In the genomic region with DNA sequence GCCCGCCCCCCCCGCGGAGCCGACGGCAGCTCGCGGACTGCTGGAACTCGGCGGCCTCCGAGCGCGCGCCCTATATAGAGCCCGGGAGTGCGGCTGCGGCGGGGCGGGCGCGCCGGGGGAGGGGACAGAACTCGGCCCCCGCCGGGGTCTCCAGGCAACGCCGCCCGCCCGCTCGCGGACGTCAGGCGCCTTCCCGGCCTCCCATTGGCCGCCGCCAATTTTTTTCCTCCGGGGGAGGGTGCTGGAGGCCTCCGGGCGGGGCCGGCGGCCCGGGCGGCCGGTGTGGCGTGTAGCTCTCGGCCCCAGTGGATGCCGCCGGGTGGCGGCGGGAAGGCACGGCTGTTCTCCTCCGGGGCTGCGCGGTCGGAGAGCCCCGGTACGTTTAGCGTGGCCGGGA, we compare ENCODE assay signal across 1 cellular context.
TF ChIP-seq lines count a peak whose summit lies in the region.

A gene with protein sequence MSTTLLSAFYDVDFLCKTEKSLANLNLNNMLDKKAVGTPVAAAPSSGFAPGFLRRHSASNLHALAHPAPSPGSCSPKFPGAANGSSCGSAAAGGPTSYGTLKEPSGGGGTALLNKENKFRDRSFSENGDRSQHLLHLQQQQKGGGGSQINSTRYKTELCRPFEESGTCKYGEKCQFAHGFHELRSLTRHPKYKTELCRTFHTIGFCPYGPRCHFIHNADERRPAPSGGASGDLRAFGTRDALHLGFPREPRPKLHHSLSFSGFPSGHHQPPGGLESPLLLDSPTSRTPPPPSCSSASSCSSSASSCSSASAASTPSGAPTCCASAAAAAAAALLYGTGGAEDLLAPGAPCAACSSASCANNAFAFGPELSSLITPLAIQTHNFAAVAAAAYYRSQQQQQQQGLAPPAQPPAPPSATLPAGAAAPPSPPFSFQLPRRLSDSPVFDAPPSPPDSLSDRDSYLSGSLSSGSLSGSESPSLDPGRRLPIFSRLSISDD (minus strand): TSS at position 49 of the 397 bp plus-strand sequence. CDS start 291 bp downstream, outside the sequence.

TF ChIP-seq in HepG2, 621 proteins besides CTCF, POLR2A, EP300 and RAD21 (continued from another document and continues in another):
- TF ChIP-seq, protein P1, sequence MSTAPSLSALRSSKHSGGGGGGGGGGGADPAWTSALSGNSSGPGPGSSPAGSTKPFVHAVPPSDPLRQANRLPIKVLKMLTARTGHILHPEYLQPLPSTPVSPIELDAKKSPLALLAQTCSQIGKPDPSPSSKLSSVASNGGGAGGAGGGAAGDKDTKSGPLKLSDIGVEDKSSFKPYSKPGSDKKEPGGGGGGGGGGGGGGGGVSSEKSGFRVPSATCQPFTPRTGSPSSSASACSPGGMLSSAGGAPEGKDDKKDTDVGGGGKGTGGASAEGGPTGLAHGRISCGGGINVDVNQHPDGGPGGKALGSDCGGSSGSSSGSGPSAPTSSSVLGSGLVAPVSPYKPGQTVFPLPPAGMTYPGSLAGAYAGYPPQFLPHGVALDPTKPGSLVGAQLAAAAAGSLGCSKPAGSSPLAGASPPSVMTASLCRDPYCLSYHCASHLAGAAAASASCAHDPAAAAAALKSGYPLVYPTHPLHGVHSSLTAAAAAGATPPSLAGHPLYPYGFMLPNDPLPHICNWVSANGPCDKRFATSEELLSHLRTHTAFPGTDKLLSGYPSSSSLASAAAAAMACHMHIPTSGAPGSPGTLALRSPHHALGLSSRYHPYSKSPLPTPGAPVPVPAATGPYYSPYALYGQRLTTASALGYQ (CRISPR knock-in tag; IDR thresholded peaks at IDR 0.05), result peak; percentile 61; the same call in 1 of the 2 replicates
- TF ChIP-seq MAZ (IDR thresholded peaks at IDR 0.05; ENCODE audit: borderline replicate concordance, low read depth, low read length) (peak; percentile 88), MAZ (CRISPR knock-in tag; IDR thresholded peaks at IDR 0.05; ENCODE audit: low read depth) (0 out of 2 replicates have a peak, but pooled peaks have one; percentile 3), CCDC6 (CRISPR knock-in tag; IDR thresholded peaks at IDR 0.05) (peak; percentile 1; the same call in 1 of the 2 replicates), ZNF20 (CRISPR knock-in tag; IDR thresholded peaks at IDR 0.05) (peak; percentile 57; the same call in 1 of the 2 replicates), NKX3-1 (CRISPR knock-in tag; IDR thresholded peaks at IDR 0.05) (peak; percentile 36; the same call in 1 of the 2 replicates), ZNF160 (CRISPR knock-in tag; IDR thresholded peaks at IDR 0.05) (0 out of 2 replicates have a peak, but pooled peaks have one; percentile 16), TRIM24 (CRISPR knock-in tag; IDR thresholded peaks at IDR 0.05) (no peak), ZNF788 (CRISPR knock-in tag; IDR thresholded peaks at IDR 0.05; ENCODE audit: borderline replicate concordance) (0 out of 2 replicates have a peak, but pooled peaks have one; percentile 71), KLF16 (CRISPR knock-in tag; IDR thresholded peaks at IDR 0.05) (no peak; a peak in 1 of 4 replicates), ZNF749 (CRISPR knock-in tag; IDR thresholded peaks at IDR 0.05; ENCODE audit: borderline replicate concordance) (0 out of 2 replicates have a peak, but pooled peaks have one; percentile 9), ADNP (CRISPR knock-in tag; IDR thresholded peaks at IDR 0.05) (no peak), PHF21A (CRISPR knock-in tag; IDR thresholded peaks at IDR 0.05) (no peak; the same call in 1 of the 2 replicates), ZNF660 (CRISPR knock-in tag; IDR thresholded peaks at IDR 0.05; ENCODE audit: borderline replicate concordance, low read depth) (no peak), ATF7-NPFF (CRISPR knock-in tag; IDR thresholded peaks at IDR 0.05; ENCODE audit: low read depth) (peak; percentile 73), ZC3H4 (CRISPR knock-in tag; IDR thresholded peaks at IDR 0.05; ENCODE audit: borderline replicate concordance) (no peak), NFE2 (CRISPR knock-in tag; IDR thresholded peaks at IDR 0.05) (no peak), KLF12 (CRISPR knock-in tag; IDR thresholded peaks at IDR 0.05; ENCODE audit: borderline replicate concordance) (peak; percentile 55; the same call in 1 of the 2 replicates), YY1 (IDR thresholded peaks at IDR 0.05; ENCODE audit: insufficient read depth, insufficient replicate concordance, low read depth, low read length) (peak; percentile 87), ISX (CRISPR knock-in tag; conservative IDR thresholded peaks at IDR 0.05) (peak; percentile 84; the same call in 1 of the 2 replicates), ZSCAN9 (CRISPR knock-in tag; IDR thresholded peaks at IDR 0.05; ENCODE audit: borderline replicate concordance) (peak; percentile 38; the same call in 1 of the 2 replicates), HNF4G (IDR thresholded peaks at IDR 0.05; ENCODE audit: borderline replicate concordance, low read depth, low read length) (peak; percentile 41; the same call in 1 of the 2 replicates), HNF4G (CRISPR knock-in tag; IDR thresholded peaks at IDR 0.05; ENCODE audit: borderline replicate concordance, low read depth) (no peak), RFXAP (CRISPR knock-in tag; IDR thresholded peaks at IDR 0.05; ENCODE audit: borderline replicate concordance) (peak; percentile 79), ATM (IDR thresholded peaks at IDR 0.05; ENCODE audit: borderline replicate concordance) (no peak)
- TF ChIP-seq, protein P2, sequence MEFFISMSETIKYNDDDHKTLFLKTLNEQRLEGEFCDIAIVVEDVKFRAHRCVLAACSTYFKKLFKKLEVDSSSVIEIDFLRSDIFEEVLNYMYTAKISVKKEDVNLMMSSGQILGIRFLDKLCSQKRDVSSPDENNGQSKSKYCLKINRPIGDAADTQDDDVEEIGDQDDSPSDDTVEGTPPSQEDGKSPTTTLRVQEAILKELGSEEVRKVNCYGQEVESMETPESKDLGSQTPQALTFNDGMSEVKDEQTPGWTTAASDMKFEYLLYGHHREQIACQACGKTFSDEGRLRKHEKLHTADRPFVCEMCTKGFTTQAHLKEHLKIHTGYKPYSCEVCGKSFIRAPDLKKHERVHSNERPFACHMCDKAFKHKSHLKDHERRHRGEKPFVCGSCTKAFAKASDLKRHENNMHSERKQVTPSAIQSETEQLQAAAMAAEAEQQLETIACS (CRISPR knock-in tag; IDR thresholded peaks at IDR 0.05), result peak; percentile 69
- TF ChIP-seq, protein P3, sequence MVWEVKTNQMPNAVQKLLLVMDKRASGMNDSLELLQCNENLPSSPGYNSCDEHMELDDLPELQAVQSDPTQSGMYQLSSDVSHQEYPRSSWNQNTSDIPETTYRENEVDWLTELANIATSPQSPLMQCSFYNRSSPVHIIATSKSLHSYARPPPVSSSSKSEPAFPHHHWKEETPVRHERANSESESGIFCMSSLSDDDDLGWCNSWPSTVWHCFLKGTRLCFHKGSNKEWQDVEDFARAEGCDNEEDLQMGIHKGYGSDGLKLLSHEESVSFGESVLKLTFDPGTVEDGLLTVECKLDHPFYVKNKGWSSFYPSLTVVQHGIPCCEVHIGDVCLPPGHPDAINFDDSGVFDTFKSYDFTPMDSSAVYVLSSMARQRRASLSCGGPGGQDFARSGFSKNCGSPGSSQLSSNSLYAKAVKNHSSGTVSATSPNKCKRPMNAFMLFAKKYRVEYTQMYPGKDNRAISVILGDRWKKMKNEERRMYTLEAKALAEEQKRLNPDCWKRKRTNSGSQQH (CRISPR knock-in tag; IDR thresholded peaks at IDR 0.05; ENCODE audit: low read depth), result peak; percentile 50; the same call in 1 of the 2 replicates
- TF ChIP-seq, protein P4, sequence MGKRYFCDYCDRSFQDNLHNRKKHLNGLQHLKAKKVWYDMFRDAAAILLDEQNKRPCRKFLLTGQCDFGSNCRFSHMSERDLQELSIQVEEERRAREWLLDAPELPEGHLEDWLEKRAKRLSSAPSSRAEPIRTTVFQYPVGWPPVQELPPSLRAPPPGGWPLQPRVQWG (CRISPR knock-in tag; IDR thresholded peaks at IDR 0.05; ENCODE audit: borderline replicate concordance, low read depth), result 0 out of 2 replicates have a peak, but pooled peaks have one; percentile 49
- TF ChIP-seq, protein P5, sequence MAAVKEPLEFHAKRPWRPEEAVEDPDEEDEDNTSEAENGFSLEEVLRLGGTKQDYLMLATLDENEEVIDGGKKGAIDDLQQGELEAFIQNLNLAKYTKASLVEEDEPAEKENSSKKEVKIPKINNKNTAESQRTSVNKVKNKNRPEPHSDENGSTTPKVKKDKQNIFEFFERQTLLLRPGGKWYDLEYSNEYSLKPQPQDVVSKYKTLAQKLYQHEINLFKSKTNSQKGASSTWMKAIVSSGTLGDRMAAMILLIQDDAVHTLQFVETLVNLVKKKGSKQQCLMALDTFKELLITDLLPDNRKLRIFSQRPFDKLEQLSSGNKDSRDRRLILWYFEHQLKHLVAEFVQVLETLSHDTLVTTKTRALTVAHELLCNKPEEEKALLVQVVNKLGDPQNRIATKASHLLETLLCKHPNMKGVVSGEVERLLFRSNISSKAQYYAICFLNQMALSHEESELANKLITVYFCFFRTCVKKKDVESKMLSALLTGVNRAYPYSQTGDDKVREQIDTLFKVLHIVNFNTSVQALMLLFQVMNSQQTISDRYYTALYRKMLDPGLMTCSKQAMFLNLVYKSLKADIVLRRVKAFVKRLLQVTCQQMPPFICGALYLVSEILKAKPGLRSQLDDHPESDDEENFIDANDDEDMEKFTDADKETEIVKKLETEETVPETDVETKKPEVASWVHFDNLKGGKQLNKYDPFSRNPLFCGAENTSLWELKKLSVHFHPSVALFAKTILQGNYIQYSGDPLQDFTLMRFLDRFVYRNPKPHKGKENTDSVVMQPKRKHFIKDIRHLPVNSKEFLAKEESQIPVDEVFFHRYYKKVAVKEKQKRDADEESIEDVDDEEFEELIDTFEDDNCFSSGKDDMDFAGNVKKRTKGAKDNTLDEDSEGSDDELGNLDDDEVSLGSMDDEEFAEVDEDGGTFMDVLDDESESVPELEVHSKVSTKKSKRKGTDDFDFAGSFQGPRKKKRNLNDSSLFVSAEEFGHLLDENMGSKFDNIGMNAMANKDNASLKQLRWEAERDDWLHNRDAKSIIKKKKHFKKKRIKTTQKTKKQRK (IDR thresholded peaks at IDR 0.05; ENCODE audit: low read length), result no peak
- TF ChIP-seq, protein P6, sequence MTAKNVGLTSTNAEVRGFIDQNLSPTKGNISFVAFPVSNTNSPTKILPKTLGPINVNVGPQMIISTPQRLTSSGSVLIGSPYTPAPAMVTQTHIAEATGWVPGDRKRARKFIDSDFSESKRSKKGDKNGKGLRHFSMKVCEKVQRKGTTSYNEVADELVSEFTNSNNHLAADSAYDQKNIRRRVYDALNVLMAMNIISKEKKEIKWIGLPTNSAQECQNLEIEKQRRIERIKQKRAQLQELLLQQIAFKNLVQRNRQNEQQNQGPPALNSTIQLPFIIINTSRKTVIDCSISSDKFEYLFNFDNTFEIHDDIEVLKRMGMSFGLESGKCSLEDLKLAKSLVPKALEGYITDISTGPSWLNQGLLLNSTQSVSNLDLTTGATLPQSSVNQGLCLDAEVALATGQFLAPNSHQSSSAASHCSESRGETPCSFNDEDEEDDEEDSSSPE (CRISPR knock-in tag; IDR thresholded peaks at IDR 0.05), result no peak; the same call in 1 of the 2 replicates
- TF ChIP-seq, protein P7, sequence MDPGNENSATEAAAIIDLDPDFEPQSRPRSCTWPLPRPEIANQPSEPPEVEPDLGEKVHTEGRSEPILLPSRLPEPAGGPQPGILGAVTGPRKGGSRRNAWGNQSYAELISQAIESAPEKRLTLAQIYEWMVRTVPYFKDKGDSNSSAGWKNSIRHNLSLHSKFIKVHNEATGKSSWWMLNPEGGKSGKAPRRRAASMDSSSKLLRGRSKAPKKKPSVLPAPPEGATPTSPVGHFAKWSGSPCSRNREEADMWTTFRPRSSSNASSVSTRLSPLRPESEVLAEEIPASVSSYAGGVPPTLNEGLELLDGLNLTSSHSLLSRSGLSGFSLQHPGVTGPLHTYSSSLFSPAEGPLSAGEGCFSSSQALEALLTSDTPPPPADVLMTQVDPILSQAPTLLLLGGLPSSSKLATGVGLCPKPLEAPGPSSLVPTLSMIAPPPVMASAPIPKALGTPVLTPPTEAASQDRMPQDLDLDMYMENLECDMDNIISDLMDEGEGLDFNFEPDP (CRISPR knock-in tag; conservative IDR thresholded peaks at IDR 0.05), result 0 out of 2 replicates have a peak, but pooled peaks have one; percentile 27
- TF ChIP-seq, protein P8, sequence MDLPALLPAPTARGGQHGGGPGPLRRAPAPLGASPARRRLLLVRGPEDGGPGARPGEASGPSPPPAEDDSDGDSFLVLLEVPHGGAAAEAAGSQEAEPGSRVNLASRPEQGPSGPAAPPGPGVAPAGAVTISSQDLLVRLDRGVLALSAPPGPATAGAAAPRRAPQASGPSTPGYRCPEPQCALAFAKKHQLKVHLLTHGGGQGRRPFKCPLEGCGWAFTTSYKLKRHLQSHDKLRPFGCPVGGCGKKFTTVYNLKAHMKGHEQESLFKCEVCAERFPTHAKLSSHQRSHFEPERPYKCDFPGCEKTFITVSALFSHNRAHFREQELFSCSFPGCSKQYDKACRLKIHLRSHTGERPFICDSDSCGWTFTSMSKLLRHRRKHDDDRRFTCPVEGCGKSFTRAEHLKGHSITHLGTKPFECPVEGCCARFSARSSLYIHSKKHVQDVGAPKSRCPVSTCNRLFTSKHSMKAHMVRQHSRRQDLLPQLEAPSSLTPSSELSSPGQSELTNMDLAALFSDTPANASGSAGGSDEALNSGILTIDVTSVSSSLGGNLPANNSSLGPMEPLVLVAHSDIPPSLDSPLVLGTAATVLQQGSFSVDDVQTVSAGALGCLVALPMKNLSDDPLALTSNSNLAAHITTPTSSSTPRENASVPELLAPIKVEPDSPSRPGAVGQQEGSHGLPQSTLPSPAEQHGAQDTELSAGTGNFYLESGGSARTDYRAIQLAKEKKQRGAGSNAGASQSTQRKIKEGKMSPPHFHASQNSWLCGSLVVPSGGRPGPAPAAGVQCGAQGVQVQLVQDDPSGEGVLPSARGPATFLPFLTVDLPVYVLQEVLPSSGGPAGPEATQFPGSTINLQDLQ (CRISPR knock-in tag; IDR thresholded peaks at IDR 0.05), result peak; percentile 91; the same call in 1 of the 2 replicates
